ENCODE assay signal across 2 cellular contexts in the genomic region with DNA sequence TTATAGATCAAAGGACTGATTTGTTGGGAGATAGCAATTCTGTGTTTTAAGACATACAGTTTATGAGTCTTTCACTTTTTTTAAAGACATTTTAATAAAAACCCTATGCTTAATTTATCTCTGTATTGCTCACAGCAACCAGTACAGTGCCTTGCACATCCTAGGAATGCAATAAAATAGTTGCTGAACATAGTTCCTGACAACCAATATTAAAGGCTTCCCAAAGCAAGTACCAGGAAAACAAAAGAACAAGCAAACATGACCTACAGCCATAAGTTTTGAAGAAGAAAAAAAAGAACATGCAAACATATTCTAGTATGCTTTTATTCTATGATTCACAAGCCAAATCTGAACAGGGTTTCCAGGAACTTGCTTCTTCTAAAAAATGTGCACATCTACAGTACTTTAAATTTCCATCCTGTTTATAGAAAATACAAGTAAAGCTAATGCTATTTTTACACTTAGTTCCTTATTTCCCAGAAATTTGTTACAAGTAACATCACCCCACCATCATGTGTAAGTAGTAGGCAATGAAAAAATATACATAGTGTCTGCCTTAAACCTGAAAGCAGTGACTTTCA.
TF ChIP-seq lines count a peak whose summit lies in the region.

No MANE protein-coding gene starts in this region.

TF ChIP-seq in GM23338, 12 proteins besides CTCF, POLR2A, EP300 and RAD21 (continued from another document):
- no peak for TF ChIP-seq NANOG (IDR thresholded peaks at IDR 0.05; ENCODE audit: borderline replicate concordance)
- no peak for TF ChIP-seq POLR2AphosphoS5 (IDR thresholded peaks at IDR 0.05; ENCODE audit: low read depth)
- TF ChIP-seq, protein P1, sequence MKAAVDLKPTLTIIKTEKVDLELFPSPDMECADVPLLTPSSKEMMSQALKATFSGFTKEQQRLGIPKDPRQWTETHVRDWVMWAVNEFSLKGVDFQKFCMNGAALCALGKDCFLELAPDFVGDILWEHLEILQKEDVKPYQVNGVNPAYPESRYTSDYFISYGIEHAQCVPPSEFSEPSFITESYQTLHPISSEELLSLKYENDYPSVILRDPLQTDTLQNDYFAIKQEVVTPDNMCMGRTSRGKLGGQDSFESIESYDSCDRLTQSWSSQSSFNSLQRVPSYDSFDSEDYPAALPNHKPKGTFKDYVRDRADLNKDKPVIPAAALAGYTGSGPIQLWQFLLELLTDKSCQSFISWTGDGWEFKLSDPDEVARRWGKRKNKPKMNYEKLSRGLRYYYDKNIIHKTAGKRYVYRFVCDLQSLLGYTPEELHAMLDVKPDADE (IDR thresholded peaks at IDR 0.05): no peak
- no peak for TF ChIP-seq EZH2 (IDR thresholded peaks at IDR 0.05; ENCODE audit: low read depth, unreplicated experiment)

TF ChIP-seq in liver, 16 proteins besides CTCF, POLR2A, EP300 and RAD21 (continued from another document):
- TF ChIP-seq, protein P2, sequence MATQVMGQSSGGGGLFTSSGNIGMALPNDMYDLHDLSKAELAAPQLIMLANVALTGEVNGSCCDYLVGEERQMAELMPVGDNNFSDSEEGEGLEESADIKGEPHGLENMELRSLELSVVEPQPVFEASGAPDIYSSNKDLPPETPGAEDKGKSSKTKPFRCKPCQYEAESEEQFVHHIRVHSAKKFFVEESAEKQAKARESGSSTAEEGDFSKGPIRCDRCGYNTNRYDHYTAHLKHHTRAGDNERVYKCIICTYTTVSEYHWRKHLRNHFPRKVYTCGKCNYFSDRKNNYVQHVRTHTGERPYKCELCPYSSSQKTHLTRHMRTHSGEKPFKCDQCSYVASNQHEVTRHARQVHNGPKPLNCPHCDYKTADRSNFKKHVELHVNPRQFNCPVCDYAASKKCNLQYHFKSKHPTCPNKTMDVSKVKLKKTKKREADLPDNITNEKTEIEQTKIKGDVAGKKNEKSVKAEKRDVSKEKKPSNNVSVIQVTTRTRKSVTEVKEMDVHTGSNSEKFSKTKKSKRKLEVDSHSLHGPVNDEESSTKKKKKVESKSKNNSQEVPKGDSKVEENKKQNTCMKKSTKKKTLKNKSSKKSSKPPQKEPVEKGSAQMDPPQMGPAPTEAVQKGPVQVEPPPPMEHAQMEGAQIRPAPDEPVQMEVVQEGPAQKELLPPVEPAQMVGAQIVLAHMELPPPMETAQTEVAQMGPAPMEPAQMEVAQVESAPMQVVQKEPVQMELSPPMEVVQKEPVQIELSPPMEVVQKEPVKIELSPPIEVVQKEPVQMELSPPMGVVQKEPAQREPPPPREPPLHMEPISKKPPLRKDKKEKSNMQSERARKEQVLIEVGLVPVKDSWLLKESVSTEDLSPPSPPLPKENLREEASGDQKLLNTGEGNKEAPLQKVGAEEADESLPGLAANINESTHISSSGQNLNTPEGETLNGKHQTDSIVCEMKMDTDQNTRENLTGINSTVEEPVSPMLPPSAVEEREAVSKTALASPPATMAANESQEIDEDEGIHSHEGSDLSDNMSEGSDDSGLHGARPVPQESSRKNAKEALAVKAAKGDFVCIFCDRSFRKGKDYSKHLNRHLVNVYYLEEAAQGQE (IDR thresholded peaks at IDR 0.05): no peak
- TF ChIP-seq GABPA (IDR thresholded peaks at IDR 0.05 in 1 of 2, conservative IDR thresholded peaks at IDR 0.05 in 1 of 2) (no peak), YY1 (IDR thresholded peaks at IDR 0.05) (no peak), SP1 (IDR thresholded peaks at IDR 0.05) (no peak), HNF4G (IDR thresholded peaks at IDR 0.05) (no peak)
- TF ChIP-seq, protein P3, sequence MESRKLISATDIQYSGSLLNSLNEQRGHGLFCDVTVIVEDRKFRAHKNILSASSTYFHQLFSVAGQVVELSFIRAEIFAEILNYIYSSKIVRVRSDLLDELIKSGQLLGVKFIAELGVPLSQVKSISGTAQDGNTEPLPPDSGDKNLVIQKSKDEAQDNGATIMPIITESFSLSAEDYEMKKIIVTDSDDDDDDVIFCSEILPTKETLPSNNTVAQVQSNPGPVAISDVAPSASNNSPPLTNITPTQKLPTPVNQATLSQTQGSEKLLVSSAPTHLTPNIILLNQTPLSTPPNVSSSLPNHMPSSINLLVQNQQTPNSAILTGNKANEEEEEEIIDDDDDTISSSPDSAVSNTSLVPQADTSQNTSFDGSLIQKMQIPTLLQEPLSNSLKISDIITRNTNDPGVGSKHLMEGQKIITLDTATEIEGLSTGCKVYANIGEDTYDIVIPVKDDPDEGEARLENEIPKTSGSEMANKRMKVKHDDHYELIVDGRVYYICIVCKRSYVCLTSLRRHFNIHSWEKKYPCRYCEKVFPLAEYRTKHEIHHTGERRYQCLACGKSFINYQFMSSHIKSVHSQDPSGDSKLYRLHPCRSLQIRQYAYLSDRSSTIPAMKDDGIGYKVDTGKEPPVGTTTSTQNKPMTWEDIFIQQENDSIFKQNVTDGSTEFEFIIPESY (IDR thresholded peaks at IDR 0.05): no peak
